Comparison of ENCODE assay signal across 22 cellular contexts in genomic region chr2:211793783-211794182, GRCh38.
DNase-seq lines count a peak whose midpoint lies in the region; TF ChIP-seq lines count a peak whose summit lies in the region.
"Had no signal": no experiment of that assay in that cellular context is flagged by ENCODE, and none has a peak within 500 bp of the region (broad histone marks: within the 10 kb centered on the region; RNA-seq: fewer than 3 reads in every experiment).

No MANE protein-coding gene starts in this region.

- peak in 2 of 3 experiments; percentile 58 to 92 for DNase-seq in NCI-H1417 (lab: John Stamatoyannopoulos, UW)
- no peak for DNase-seq in NCI-H1417 treated with DMSO at 0.1 percent for 48 hours (lab: John Stamatoyannopoulos, UW)
- peak; percentile 7 for DNase-seq in A673 (ENCODE audit: low spot score)
- peak; percentile 40 for DNase-seq in NCI-H69 (lab: John Stamatoyannopoulos, UW)
- DNase-seq in LoVo (ENCODE audit: low spot score): no peak
- DNase-seq in NCI-H1092 (lab: John Stamatoyannopoulos, UW): no peak
- DNase-seq in epidermal melanocyte (ENCODE audit: insufficient read length, low spot score): no peak
- DNase-seq: ACHN; AML-193; BE2C; CD4-positive, alpha-beta T cell; CD8-positive, alpha-beta memory T cell; DMS 273 treated with DMSO at 0.1 percent for 48 hours; DMS79; EL; GDM1; H9 had no signal

- no peaks in the 10 kb centered on the region for H3F3A ChIP-seq in neural cell (ENCODE audit: insufficient read depth, low read length, poor library complexity, severe bottlenecking)

- H3K27me3 ChIP-seq in A673 (replicated peaks; ENCODE audit: insufficient read depth, low read depth, low read length, poor library complexity) (no peaks in the 10 kb centered on the region), neural cell (ENCODE audit: insufficient read depth, low read depth, low read length) (no peaks in the 10 kb centered on the region)
- H3K27me3 ChIP-seq: BE2C; BLaER1 treated with 17β-estradiol and CSF1 and Interleukin-3, amounts not matched to agents 10 nM and 100 nM had no signal

- intact Hi-C loops in A673 (cut with micrococcal nuclease; ENCODE audit: unreplicated experiment): no loop called here

- H3K4me3 ChIP-seq in A673 (ENCODE audit: low read depth, low read length, poor library complexity, severe bottlenecking) (no peak overlapping the region), neural cell (ENCODE audit: low read length) (no peak overlapping the region)
- H3K4me3 ChIP-seq: BLaER1 treated with 17β-estradiol and CSF1 and Interleukin-3, amounts not matched to agents 10 nM and 100 nM; GM12878; GM23338 had no signal

- no peaks in the 10 kb centered on the region for H4K20me1 ChIP-seq in neural cell (ENCODE audit: insufficient read depth)
- H4K20me1 ChIP-seq: BLaER1 treated with 17β-estradiol and CSF1 and Interleukin-3, amounts not matched to agents 10 nM and 100 nM had no signal

- BruUV-seq in A673 (replicated peaks; lab: Mats Ljungman, UMichigan): no TSS peak

- TF ChIP-seq EP300 in neural cell (conservative IDR thresholded peaks at IDR 0.05; ENCODE audit: poor library complexity, severe bottlenecking): peak; percentile 34

- TF ChIP-seq RAD21 in neural cell (conservative IDR thresholded peaks at IDR 0.05): no peak

- H3K4me2 ChIP-seq in neural cell (ENCODE audit: low read length): no peak overlapping the region
- H3K4me2 ChIP-seq: BLaER1 treated with 17β-estradiol and CSF1 and Interleukin-3, amounts not matched to agents 10 nM and 100 nM; GM23338 had no signal

- H3K9me3 ChIP-seq in A673 (ENCODE audit: low read depth, low read length, poor library complexity, severe bottlenecking) (no peaks in the 10 kb centered on the region), neural cell (ENCODE audit: low read length) (no peaks in the 10 kb centered on the region)
- H3K9me3 ChIP-seq: BE2C; BLaER1 treated with 17β-estradiol and CSF1 and Interleukin-3, amounts not matched to agents 10 nM and 100 nM had no signal

- H3K27ac ChIP-seq in A673 (ENCODE audit: low read depth, low read length, poor library complexity, severe bottlenecking): no peak overlapping the region
- no peak overlapping the region for H3K27ac ChIP-seq in neural cell (ENCODE audit: low read length)
- H3K27ac ChIP-seq: 22Rv1; BLaER1 treated with 17β-estradiol and CSF1 and Interleukin-3, amounts not matched to agents 10 nM and 100 nM had no signal

- H3K9me2 ChIP-seq in neural cell (ENCODE audit: insufficient read depth, low read length): no peaks in the 10 kb centered on the region

- TF ChIP-seq CTCF in A673 (conservative IDR thresholded peaks at IDR 0.05; ENCODE audit: low read depth, low read length) (no peak), neural cell (IDR thresholded peaks at IDR 0.05; ENCODE audit: poor library complexity, severe bottlenecking) (no peak)

- no peak overlapping the region for H3K9ac ChIP-seq in neural cell (ENCODE audit: low read length)
- H3K9ac ChIP-seq: BLaER1 treated with 17β-estradiol and CSF1 and Interleukin-3, amounts not matched to agents 10 nM and 100 nM had no signal

- no peaks in the 10 kb centered on the region for H3K79me2 ChIP-seq in neural cell (replicated peaks; ENCODE audit: insufficient read depth, low read length)

- no peak overlapping the region for H2AFZ ChIP-seq in neural cell (ENCODE audit: low read depth, low read length)
- H2AFZ ChIP-seq: GM23338 had no signal

- H3K36me3 ChIP-seq in A673 (ENCODE audit: insufficient read depth, low read length, poor library complexity, severe bottlenecking) (no peaks in the 10 kb centered on the region), neural cell (ENCODE audit: insufficient read depth, low read length) (no peaks in the 10 kb centered on the region)
- H3K36me3 ChIP-seq: BE2C; BLaER1 treated with 17β-estradiol and CSF1 and Interleukin-3, amounts not matched to agents 10 nM and 100 nM had no signal

- H3K4me1 ChIP-seq in A673 (ENCODE audit: insufficient read depth, low read length, poor library complexity, severe bottlenecking): no peaks in the 10 kb centered on the region
- H3K4me1 ChIP-seq: BE2C; BLaER1 treated with 17β-estradiol and CSF1 and Interleukin-3, amounts not matched to agents 10 nM and 100 nM had no signal

- POLR2A ChIA-PET in A673 (lab: Charles Lee; ENCODE audit: low non-redundant PET): no interaction called here

- CTCF ChIA-PET in A673 (lab: Charles Lee): no interaction called here

TF ChIP-seq in neural cell, 6 proteins besides CTCF, POLR2A, EP300 and RAD21:
- TF ChIP-seq MXI1 (conservative IDR thresholded peaks at IDR 0.05; ENCODE audit: poor library complexity, severe bottlenecking): no peak
- TF ChIP-seq SMC3 (conservative IDR thresholded peaks at IDR 0.05; ENCODE audit: poor library complexity): no peak
- TF ChIP-seq POLR2AphosphoS5 (IDR thresholded peaks at IDR 0.05): no peak
- TF ChIP-seq EZH2 (IDR thresholded peaks at IDR 0.05; ENCODE audit: borderline replicate concordance, insufficient read depth, low read length, poor library complexity, severe bottlenecking): no peak
- no peak for TF ChIP-seq TAF1 (IDR thresholded peaks at IDR 0.05; ENCODE audit: low read depth)
- no peak for TF ChIP-seq REST (IDR thresholded peaks at IDR 0.05; ENCODE audit: borderline replicate concordance)
TF ChIP-seq in neural cell: peak in this region for 0.

Comparison
In these comparisons a context has a peak if more than half of its experiments do, and no peak if none do; other contexts are left out.
1. DNase-seq: peak in NCI-H1417 (2 of 3), A673 (single experiment) and NCI-H69 (single experiment); none in NCI-H1417 treated with DMSO at 0.1 percent for 48 hours (single experiment), LoVo (single experiment), NCI-H1092 (single experiment) and epidermal melanocyte (single experiment).